ENCODE assay signal across 1 cellular context in the genomic region with DNA sequence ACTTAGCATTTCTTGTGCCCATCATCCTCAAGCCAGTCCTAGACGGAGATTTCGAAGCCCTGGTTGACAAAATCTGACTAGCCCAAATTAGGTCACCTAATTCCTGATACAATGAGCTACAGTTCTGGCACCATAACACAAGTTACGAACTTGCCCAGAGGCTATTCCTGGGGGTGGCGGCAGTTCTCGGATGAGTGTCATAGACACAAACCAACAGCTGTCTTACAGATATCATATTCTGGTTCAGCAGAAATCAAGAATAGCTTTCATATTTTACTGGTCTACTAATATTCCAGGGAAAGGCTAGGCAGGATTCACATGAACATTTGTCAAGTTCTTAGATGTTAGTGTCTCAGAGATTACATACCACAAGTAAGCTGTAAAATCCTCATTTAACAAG.
TF ChIP-seq lines count a peak whose summit lies in the region.

No MANE protein-coding gene starts in this region.

TF ChIP-seq in SK-N-SH, 30 proteins besides CTCF, POLR2A, EP300 and RAD21 (continued from another document):
- TF ChIP-seq, protein P1, sequence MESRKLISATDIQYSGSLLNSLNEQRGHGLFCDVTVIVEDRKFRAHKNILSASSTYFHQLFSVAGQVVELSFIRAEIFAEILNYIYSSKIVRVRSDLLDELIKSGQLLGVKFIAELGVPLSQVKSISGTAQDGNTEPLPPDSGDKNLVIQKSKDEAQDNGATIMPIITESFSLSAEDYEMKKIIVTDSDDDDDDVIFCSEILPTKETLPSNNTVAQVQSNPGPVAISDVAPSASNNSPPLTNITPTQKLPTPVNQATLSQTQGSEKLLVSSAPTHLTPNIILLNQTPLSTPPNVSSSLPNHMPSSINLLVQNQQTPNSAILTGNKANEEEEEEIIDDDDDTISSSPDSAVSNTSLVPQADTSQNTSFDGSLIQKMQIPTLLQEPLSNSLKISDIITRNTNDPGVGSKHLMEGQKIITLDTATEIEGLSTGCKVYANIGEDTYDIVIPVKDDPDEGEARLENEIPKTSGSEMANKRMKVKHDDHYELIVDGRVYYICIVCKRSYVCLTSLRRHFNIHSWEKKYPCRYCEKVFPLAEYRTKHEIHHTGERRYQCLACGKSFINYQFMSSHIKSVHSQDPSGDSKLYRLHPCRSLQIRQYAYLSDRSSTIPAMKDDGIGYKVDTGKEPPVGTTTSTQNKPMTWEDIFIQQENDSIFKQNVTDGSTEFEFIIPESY (IDR thresholded peaks at IDR 0.05; ENCODE audit: borderline replicate concordance, low read depth): no peak
- TF ChIP-seq NFIC (IDR thresholded peaks at IDR 0.05; ENCODE audit: borderline replicate concordance): no peak
- TF ChIP-seq, protein P2, sequence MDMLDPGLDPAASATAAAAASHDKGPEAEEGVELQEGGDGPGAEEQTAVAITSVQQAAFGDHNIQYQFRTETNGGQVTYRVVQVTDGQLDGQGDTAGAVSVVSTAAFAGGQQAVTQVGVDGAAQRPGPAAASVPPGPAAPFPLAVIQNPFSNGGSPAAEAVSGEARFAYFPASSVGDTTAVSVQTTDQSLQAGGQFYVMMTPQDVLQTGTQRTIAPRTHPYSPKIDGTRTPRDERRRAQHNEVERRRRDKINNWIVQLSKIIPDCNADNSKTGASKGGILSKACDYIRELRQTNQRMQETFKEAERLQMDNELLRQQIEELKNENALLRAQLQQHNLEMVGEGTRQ (IDR thresholded peaks at IDR 0.05; ENCODE audit: borderline replicate concordance, low read depth, low read length): no peak
- TF ChIP-seq, protein P3, sequence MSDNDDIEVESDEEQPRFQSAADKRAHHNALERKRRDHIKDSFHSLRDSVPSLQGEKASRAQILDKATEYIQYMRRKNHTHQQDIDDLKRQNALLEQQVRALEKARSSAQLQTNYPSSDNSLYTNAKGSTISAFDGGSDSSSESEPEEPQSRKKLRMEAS (IDR thresholded peaks at IDR 0.05; ENCODE audit: low read depth): no peak
